Comparison of ENCODE assay signal across 20 cellular contexts in the genomic region with DNA sequence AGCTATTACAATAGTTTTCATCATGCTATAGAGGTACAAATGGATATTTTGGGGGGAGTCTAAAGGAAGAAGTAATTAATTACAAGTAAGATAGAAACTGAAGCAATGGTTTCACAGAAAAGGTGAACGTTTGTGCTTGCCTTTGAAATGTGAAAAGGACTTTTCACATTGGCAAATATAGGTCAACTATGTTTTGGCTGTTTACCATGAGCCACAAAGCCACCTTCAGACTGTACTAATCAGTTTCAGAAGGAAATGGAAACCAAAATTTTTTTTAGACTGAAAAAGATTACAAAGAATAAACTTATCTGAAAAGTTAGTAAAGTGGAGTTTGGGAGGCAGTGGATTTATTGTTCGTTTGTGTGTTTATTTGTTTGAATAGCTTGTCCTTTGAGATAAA. TPM values are rescaled to one million over a fixed set of nuclear protein-coding genes. Genes with fewer than 3 reads are reported as not detected.
DNase-seq lines count a peak whose midpoint lies in the region; ATAC-seq, FAIRE-seq and TF ChIP-seq lines count a peak whose summit lies in the region.
"Had no signal": no experiment of that assay in that cellular context is flagged by ENCODE, and none has a peak within 500 bp of the region (broad histone marks: within the 10 kb centered on the region; RNA-seq: fewer than 3 reads in every experiment).

No MANE protein-coding gene starts in this region.

- H3K4me1 ChIP-seq in KMS-11 (ENCODE audit: low read depth, poor library complexity, severe bottlenecking), result peaks cover 19% of the 10 kb centered on the region
- no peaks in the 10 kb centered on the region for H3K4me1 ChIP-seq in astrocyte (ENCODE audit: insufficient read depth, low read length)
- H3K4me1 ChIP-seq: A549, BE2C, Caco-2 had no signal

- H2AFZ ChIP-seq in KMS-11 (ENCODE audit: low read depth) (no peak overlapping the region), astrocyte (ENCODE audit: low read depth, low read length) (no peak overlapping the region)
- H2AFZ ChIP-seq: GM23248 had no signal

- H3K27ac Mint-ChIP-seq in astrocyte (ENCODE audit: unreplicated experiment), result no peak overlapping the region
- H3K27ac Mint-ChIP-seq: CD8-positive, alpha-beta T cell had no signal

- H3K4me1 Mint-ChIP-seq in astrocyte (ENCODE audit: low read depth, unreplicated experiment), result no peaks in the 10 kb centered on the region

- H3K27me3 ChIP-seq in KMS-11 (ENCODE audit: insufficient read depth, low read depth) (no peaks in the 10 kb centered on the region), astrocyte (ENCODE audit: insufficient read depth, low read length) (no peaks in the 10 kb centered on the region)
- H3K27me3 ChIP-seq: BE2C had no signal

- H3K4me2 ChIP-seq in KMS-11 (peak overlapping the region; percentile 80), astrocyte (ENCODE audit: low read length) (no peak overlapping the region)
- H3K4me2 ChIP-seq: A549 had no signal

- no peak for TF ChIP-seq CTCF in KMS-11 (conservative IDR thresholded peaks at IDR 0.05; ENCODE audit: low read depth, low read length)
- TF ChIP-seq CTCF in astrocyte (IDR thresholded peaks at IDR 0.05; ENCODE audit: insufficient read depth, low read depth, low read length), result no peak

- H3K9ac ChIP-seq in KMS-11 (no peak overlapping the region), astrocyte (ENCODE audit: low read length) (no peak overlapping the region)
- H3K9ac ChIP-seq: GM23248 had no signal

- peak; percentile 46 for FAIRE-seq in GM18507 (lab: Jason Lieb, UNC)
- peak; percentile 26 for FAIRE-seq in astrocyte (lab: Jason Lieb, UNC)
- FAIRE-seq: GM19239, H54, HepG2, HTR-8/SVneo had no signal

- H3K27ac ChIP-seq in KMS-11, result no peak overlapping the region; the same call in 1 of the 2 replicates
- no peak overlapping the region for H3K27ac ChIP-seq in astrocyte (ENCODE audit: low read depth, low read length)
- H3K27ac ChIP-seq: A549, C4-2B, GM23248 had no signal

- H3K79me2 ChIP-seq in KMS-11 (ENCODE audit: insufficient read depth, low read depth) (no peaks in the 10 kb centered on the region), astrocyte (ENCODE audit: insufficient read depth, low read length) (no peaks in the 10 kb centered on the region)

- no peaks in the 10 kb centered on the region for H4K20me1 ChIP-seq in KMS-11 (ENCODE audit: insufficient read depth)
- H4K20me1 ChIP-seq in astrocyte (ENCODE audit: insufficient read depth, low read length), result no peaks in the 10 kb centered on the region

- no peaks in the 10 kb centered on the region for H3K9me3 ChIP-seq in astrocyte (ENCODE audit: insufficient read depth, low read depth, low read length)
- H3K9me3 ChIP-seq: A549, BE2C, Caco-2 had no signal

- DNase-seq in GM18507 (ENCODE audit: extremely low spot score, insufficient read length, low read depth) (no peak), astrocyte (ENCODE audit: low read depth) (no peak), NCI-H128 (lab: John Stamatoyannopoulos, UW; ENCODE audit: unreplicated experiment) (no peak), ureter (ENCODE audit: low spot score) (no peak)
- DNase-seq: BE2C; Caco-2; CD8-positive, alpha-beta T cell; DMS53; GF-D8; GM23248 had no signal

- H3K36me3 ChIP-seq in KMS-11 (ENCODE audit: insufficient read depth) (no peaks in the 10 kb centered on the region), astrocyte (ENCODE audit: insufficient read depth, low read length) (no peaks in the 10 kb centered on the region)
- H3K36me3 ChIP-seq: BE2C had no signal

- ATAC-seq in HG03571 (IDR thresholded peaks at IDR 0.05; ENCODE audit: unreplicated experiment) (no peak), GM21576 (IDR thresholded peaks at IDR 0.05; ENCODE audit: unreplicated experiment) (no peak)
- ATAC-seq: A549; CD8-positive, alpha-beta T cell; HCT116; HepG2 had no signal

- H3K9me3 Mint-ChIP-seq in astrocyte (ENCODE audit: unreplicated experiment), result peaks cover 2% of the 10 kb centered on the region
- H3K9me3 Mint-ChIP-seq: CD8-positive, alpha-beta T cell had no signal

- no peak overlapping the region for H3K4me3 ChIP-seq in KMS-11 (IDR thresholded peaks at IDR 0.05; ENCODE audit: insufficient read depth, low read depth, low read length)
- no peak overlapping the region for H3K4me3 ChIP-seq in astrocyte (ENCODE audit: insufficient read depth, low read depth, low read length)
- H3K4me3 ChIP-seq: A549, GM23248 had no signal

- H3K4me3 Mint-ChIP-seq in astrocyte (ENCODE audit: unreplicated experiment), result no peak overlapping the region
- H3K4me3 Mint-ChIP-seq: CD8-positive, alpha-beta T cell had no signal

- no peaks in the 10 kb centered on the region for H3K36me3 Mint-ChIP-seq in astrocyte (ENCODE audit: low read depth, unreplicated experiment)
- H3K36me3 Mint-ChIP-seq: CD8-positive, alpha-beta T cell had no signal

- H3K27me3 Mint-ChIP-seq in astrocyte (ENCODE audit: low read depth, unreplicated experiment), result no peaks in the 10 kb centered on the region

RNA-seq across cellular contexts. Expression of a gene that starts 32.1 kb away (rescaled TPM):
- total RNA-seq in astrocyte (8.4 TPM in 2 replicates), ureter (8.2 TPM)
- total RNA-seq: CD8-positive, alpha-beta T cell; GM23248; HepG2 had no signal
